In genomic region chr12:112121780-112122565, GRCh38 we compare ENCODE assay signal across 11 cellular contexts. TPM values are rescaled to one million over a fixed set of nuclear protein-coding genes. Genes with fewer than 3 reads are reported as not detected.
DNase-seq lines count a peak whose midpoint lies in the region; ATAC-seq and TF ChIP-seq lines count a peak whose summit lies in the region.
"Had no signal": no experiment of that assay in that cellular context is flagged by ENCODE, and none has a peak within 500 bp of the region (broad histone marks: within the 10 kb centered on the region; RNA-seq: fewer than 3 reads in every experiment).

No MANE protein-coding gene starts in this region.

- DNase-seq in GM04503 (ENCODE audit: low read depth) (peak; percentile 60), adipocyte (ENCODE audit: low read depth) (peak; percentile 58), heart left ventricle (peak; percentile 74 to 86 (median 80)), sciatic nerve (ENCODE audit: low spot score) (peak; percentile 83), T-helper 9 cell (no peak)
- no peak for DNase-seq in NK-92 treated with Interleukin-12 subunit alpha and Interleukin-12 subunit beta, amount 100 ng/mL, for 24 hours (lab: John Stamatoyannopoulos, UW)
- DNase-seq: activated naive CD4-positive, alpha-beta T cell treated with Interleukin-2 at 50 U/mL for 16 hours had no signal

- TF ChIP-seq POLR2A in heart left ventricle (IDR thresholded peaks at IDR 0.05), result no peak

- WGBS in heart left ventricle, 4 donors, result 40 to 48% (median 46%) methylated on average over 11 of the region's 11 CpGs

- intact Hi-C loops in heart left ventricle (cut with DNase I) (loop anchor here in 1 of 10 donors (10.0 kb wide), 1 partner anchor 107 kb away; the partner anchor contains the start of genes ERP29 and TMEM116), sciatic nerve (cut with DNase I) (loop anchor here (10.0 kb wide), 1 partner anchor 63 kb away; no protein-coding TSS in a partner anchor)

- H3K27ac ChIP-seq in heart left ventricle, result peak overlapping the region; percentile 62 to 93 (median 85)

- H3K36me3 ChIP-seq in adipocyte (ENCODE audit: control insufficient read depth, insufficient read depth, low read length, severe bottlenecking) (no peaks in the 10 kb centered on the region), heart left ventricle (no peaks in the 10 kb centered on the region)
- H3K36me3 ChIP-seq: right lobe of liver had no signal

- no peaks in the 10 kb centered on the region for H3K9me3 ChIP-seq in adipocyte (ENCODE audit: control insufficient read depth, low read length)
- no peaks in the 10 kb centered on the region for H3K9me3 ChIP-seq in heart left ventricle
- H3K9me3 ChIP-seq: right lobe of liver had no signal

- H3K27me3 ChIP-seq in adipocyte (replicated peaks; ENCODE audit: control insufficient read depth, insufficient read depth, low read length) (no peaks in the 10 kb centered on the region), heart left ventricle (no peaks in the 10 kb centered on the region)
- H3K27me3 ChIP-seq: right lobe of liver had no signal

- ATAC-seq in heart left ventricle (peak; percentile 66 to 77 (median 71)), sciatic nerve (peak; percentile 6), GM18909 (IDR thresholded peaks at IDR 0.05; ENCODE audit: poor library complexity, unreplicated experiment) (no peak), HG03342 (IDR thresholded peaks at IDR 0.05; ENCODE audit: unreplicated experiment) (no peak)
- ATAC-seq: GM12878 had no signal

- peaks cover 47% of the 10 kb centered on the region for H3K4me1 ChIP-seq in adipocyte (ENCODE audit: control insufficient read depth, insufficient read depth, low read length)
- H3K4me1 ChIP-seq in heart left ventricle, result peaks cover 3 to 48% (median 33%) of the 10 kb centered on the region in 12 donors

- H3K4me3 ChIP-seq in adipocyte (ENCODE audit: low read length) (peak overlapping the region; percentile 62), heart left ventricle (peak overlapping the region in 3 of 12 donors; percentile 10 to 24 (median 20))
- H3K4me3 ChIP-seq: GM12878, right lobe of liver had no signal

- H3K9ac ChIP-seq in adipocyte (ENCODE audit: low read length), result peak overlapping the region; percentile 55

- TF ChIP-seq CTCF in heart left ventricle (IDR thresholded peaks at IDR 0.05), result no peak

RNA-seq across cellular contexts. Expression of gene TRAFD1, which starts 3.4 kb away (rescaled TPM):
- 10 to 100 TPM; 17.0 to 84.7 (median 26.4) TPM for total RNA-seq in heart left ventricle
- polyA plus RNA-seq in heart left ventricle, result 10 to 100 TPM in 1 of 2 donors, 1 to 10 TPM in 1; 6.7 to 22.3 TPM
- total RNA-seq in sciatic nerve, result 26.5 TPM

RNA-seq across cellular contexts. Expression of gene NAA25, which starts 13.4 kb away (rescaled TPM):
- total RNA-seq in heart left ventricle, result 10 to 100 TPM in 8 of 9 donors, 1 to 10 TPM in 1; 9.1 to 25.9 (median 18.5) TPM
- 1 to 10 TPM; 5.0 to 7.7 TPM for polyA plus RNA-seq in heart left ventricle
- total RNA-seq in sciatic nerve, result 43.6 TPM

Comparison
In these comparisons a context has a peak if more than half of its experiments do, and no peak if none do; other contexts are left out.
1. DNase-seq: peak in GM04503 (single experiment), adipocyte (single experiment), heart left ventricle (5 of 5) and sciatic nerve (single experiment); none in NK-92 treated with Interleukin-12 subunit alpha and Interleukin-12 subunit beta, amount 100 ng/mL, for 24 hours (single experiment) and T-helper 9 cell (single experiment).
2. ATAC-seq: peak in heart left ventricle (4 of 4) and sciatic nerve (single experiment); none in GM18909 (single experiment) and HG03342 (single experiment).